Comparison of ENCODE assay signal across 1 cellular context in genomic region chr10:115654961-115655360, GRCh38.
TF ChIP-seq lines count a peak whose summit lies in the region.

No MANE protein-coding gene starts in this region.

TF ChIP-seq in WTC11, 78 proteins besides CTCF, POLR2A, EP300 and RAD21 (continued from another document):
- TF ChIP-seq ATF3 (CRISPR knock-in tag; conservative IDR thresholded peaks at IDR 0.05): no peak
- TF ChIP-seq ELF4 (CRISPR knock-in tag; IDR thresholded peaks at IDR 0.05; ENCODE audit: low read depth): no peak
- TF ChIP-seq NR1H2 (CRISPR knock-in tag; IDR thresholded peaks at IDR 0.05): no peak
- TF ChIP-seq ZSCAN18 (CRISPR knock-in tag; IDR thresholded peaks at IDR 0.05): no peak
- no peak for TF ChIP-seq FOXK1 (CRISPR knock-in tag; IDR thresholded peaks at IDR 0.05)
- no peak for TF ChIP-seq ZBTB43 (CRISPR knock-in tag; IDR thresholded peaks at IDR 0.05)
- TF ChIP-seq PRDM15 (CRISPR knock-in tag; IDR thresholded peaks at IDR 0.05): no peak
- no peak for TF ChIP-seq NR3C1 (CRISPR knock-in tag; conservative IDR thresholded peaks at IDR 0.05; ENCODE audit: low read depth)
- TF ChIP-seq CREM (CRISPR knock-in tag; IDR thresholded peaks at IDR 0.05): no peak
- TF ChIP-seq EMX1 (CRISPR knock-in tag; IDR thresholded peaks at IDR 0.05): no peak
